In the genomic region with DNA sequence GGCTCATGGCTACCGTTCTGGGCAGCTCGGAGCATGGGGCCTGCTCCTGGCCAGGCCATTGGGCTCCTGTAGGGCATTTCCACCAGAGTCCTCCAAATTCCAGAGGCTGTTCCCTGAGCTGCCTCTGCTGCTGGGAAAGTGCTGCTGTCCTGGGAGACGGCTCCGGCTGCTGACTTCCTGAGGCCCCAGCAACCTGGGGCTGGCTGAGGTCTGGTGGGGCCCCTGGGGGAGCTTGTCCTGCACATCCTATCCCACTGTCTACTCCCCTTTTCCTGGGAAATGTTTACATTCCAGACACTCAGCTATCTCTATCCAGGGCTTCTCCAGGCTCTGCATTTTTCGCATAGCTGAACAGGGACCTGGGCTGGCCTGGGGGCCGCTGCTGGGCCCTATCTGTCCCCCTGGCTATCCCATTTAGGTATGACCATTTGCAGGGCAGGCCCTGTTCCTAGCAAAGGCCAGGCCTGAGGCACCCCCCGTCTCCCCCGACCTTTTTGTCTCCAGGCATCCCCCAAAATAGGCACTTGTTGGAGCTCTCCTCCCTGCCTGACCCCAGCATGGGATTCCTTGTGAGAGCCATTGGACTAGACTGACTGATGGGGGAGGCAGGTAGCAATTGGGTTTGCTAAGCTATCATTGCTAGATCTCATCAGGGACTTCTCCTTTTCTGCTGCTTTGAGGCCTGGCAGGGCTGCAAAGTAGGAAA, we compare ENCODE assay signal across 14 cellular contexts. TPM values are rescaled to one million over a fixed set of nuclear protein-coding genes. Genes with fewer than 3 reads are reported as not detected.
DNase-seq lines count a peak whose midpoint lies in the region; ATAC-seq and TF ChIP-seq lines count a peak whose summit lies in the region.
"Had no signal": no experiment of that assay in that cellular context is flagged by ENCODE, and none has a peak within 500 bp of the region (broad histone marks: within the 10 kb centered on the region; RNA-seq: fewer than 3 reads in every experiment).

No MANE protein-coding gene starts in this region.

- H2BK120ac ChIP-seq in trophoblast cell (ENCODE audit: insufficient read depth, low read length, poor library complexity): peak overlapping the region; percentile 40

- H2BK5ac ChIP-seq in trophoblast cell (ENCODE audit: low read depth, low read length, poor library complexity): peak overlapping the region; percentile 49

- H3K4me2 ChIP-seq in trophoblast cell (ENCODE audit: low read length): peak overlapping the region; percentile 47

- H3K27ac ChIP-seq in Panc1 (ENCODE audit: low read length): peak overlapping the region; percentile 72
- peak overlapping the region; percentile 91 for H3K27ac ChIP-seq in trophoblast cell (ENCODE audit: low read depth, low read length)

- in situ Hi-C loops in Panc1 (cut with HindIII; ENCODE audit: low pct_unique_long_range_greater_than_20kb, low sequenced_read_pairs): no loop called here

- H3K9me3 Mint-ChIP-seq in activated CD8-positive, alpha-beta T cell treated with anti-CD3 and anti-CD28 coated beads, Interleukin-2, amount 10 ng/mL, durations not matched to agents 7 days and 5 days (ENCODE audit: insufficient read depth): no peaks in the 10 kb centered on the region
- H3K9me3 Mint-ChIP-seq: activated CD4-positive, alpha-beta T cell treated with anti-CD3 and anti-CD28 coated beads, Interleukin-2, amount 10 ng/mL, durations not matched to agents 24 days and 14 days; CD4-positive, alpha-beta memory T cell had no signal

- H3K27me3 Mint-ChIP-seq in activated CD8-positive, alpha-beta T cell treated with anti-CD3 and anti-CD28 coated beads, Interleukin-2, amount 10 ng/mL, durations not matched to agents 7 days and 5 days (ENCODE audit: low read depth): no peaks in the 10 kb centered on the region
- H3K27me3 Mint-ChIP-seq: activated CD4-positive, alpha-beta T cell treated with anti-CD3 and anti-CD28 coated beads, Interleukin-2, amount 10 ng/mL, durations not matched to agents 24 days and 14 days; CD4-positive, alpha-beta memory T cell had no signal

- BruUV-seq in Panc1 (replicated peaks; lab: Mats Ljungman, UMichigan): no TSS peak

- no CpG with 5 or more reads among the region's 8 CpGs for WGBS in trophoblast cell (ENCODE audit: extremely low coverage, insufficient coverage, insufficient read length)

- no peak overlapping the region for H3K27ac Mint-ChIP-seq in activated CD8-positive, alpha-beta T cell treated with anti-CD3 and anti-CD28 coated beads, Interleukin-2, amount 10 ng/mL, durations not matched to agents 7 days and 5 days
- H3K27ac Mint-ChIP-seq: activated CD4-positive, alpha-beta T cell treated with anti-CD3 and anti-CD28 coated beads, Interleukin-2, amount 10 ng/mL, durations not matched to agents 24 days and 14 days had no signal

- no peaks in the 10 kb centered on the region for H3K36me3 Mint-ChIP-seq in activated CD8-positive, alpha-beta T cell treated with anti-CD3 and anti-CD28 coated beads, Interleukin-2, amount 10 ng/mL, durations not matched to agents 7 days and 5 days (ENCODE audit: low read depth)

- H3K9me3 ChIP-seq in Panc1 (ENCODE audit: control insufficient read depth, insufficient read depth, low read depth, low read length) (no peaks in the 10 kb centered on the region), trophoblast cell (ENCODE audit: insufficient read depth, low read depth, low read length) (no peaks in the 10 kb centered on the region)

- peaks cover 28% of the 10 kb centered on the region for H3K79me1 ChIP-seq in trophoblast cell (ENCODE audit: low read length)

- ATAC-seq in Panc1: peak; percentile 8; the same call in 1 of the 2 replicates
- no peak for ATAC-seq in activated CD8-positive, alpha-beta T cell treated with anti-CD3 and anti-CD28 coated beads, Interleukin-2, amount 10 ng/mL, durations not matched to agents 7 days and 5 days
- ATAC-seq: left colon had no signal

- H3K4me1 ChIP-seq in Panc1 (ENCODE audit: control insufficient read depth, insufficient read depth, low read length): peaks cover 48% of the 10 kb centered on the region
- H3K4me1 ChIP-seq in trophoblast cell (ENCODE audit: control insufficient read depth in 1 of 2, insufficient read depth in 2 of 2, low read length in 2 of 2): peaks cover 46 to 58% of the 10 kb centered on the region in 2 experiments

- no peak overlapping the region for H2AK5ac ChIP-seq in trophoblast cell (ENCODE audit: low read length)

- H3K14ac ChIP-seq in trophoblast cell (ENCODE audit: low read length): peak overlapping the region; percentile 41

- no peak overlapping the region for H4K12ac ChIP-seq in trophoblast cell (ENCODE audit: low read depth, low read length)

- no peaks in the 10 kb centered on the region for H3K4me1 Mint-ChIP-seq in activated CD8-positive, alpha-beta T cell treated with anti-CD3 and anti-CD28 coated beads, Interleukin-2, amount 10 ng/mL, durations not matched to agents 7 days and 5 days (ENCODE audit: low read depth)
- H3K4me1 Mint-ChIP-seq: activated CD4-positive, alpha-beta T cell treated with anti-CD3 and anti-CD28 coated beads, Interleukin-2, amount 10 ng/mL, durations not matched to agents 24 days and 14 days; CD4-positive, alpha-beta memory T cell had no signal

- intact Hi-C loops in Panc1 (cut with micrococcal nuclease; ENCODE audit: unreplicated experiment): no loop called here

- H3K4me3 Mint-ChIP-seq in activated CD8-positive, alpha-beta T cell treated with anti-CD3 and anti-CD28 coated beads, Interleukin-2, amount 10 ng/mL, durations not matched to agents 7 days and 5 days: no peak overlapping the region
- H3K4me3 Mint-ChIP-seq: activated CD4-positive, alpha-beta T cell treated with anti-CD3 and anti-CD28 coated beads, Interleukin-2, amount 10 ng/mL, durations not matched to agents 24 days and 14 days; CD4-positive, alpha-beta memory T cell had no signal

- no peak overlapping the region for H3K23ac ChIP-seq in trophoblast cell (ENCODE audit: low read length)

- DNase-seq in HCEC 1CT (peak; percentile 3), Panc1 (ENCODE audit: low read depth, low spot score) (no peak), fibroblast of villous mesenchyme (ENCODE audit: low read depth) (peak; percentile 77), trophoblast cell (peak; percentile 63 to 81), NCI-H1436 (lab: John Stamatoyannopoulos, UW) (no peak)
- DNase-seq in activated CD4-positive, alpha-beta T cell treated with anti-CD3 and anti-CD28 coated beads for 48 hours: no peak
- no peak for DNase-seq in activated CD8-positive, alpha-beta T cell treated with anti-CD3 and anti-CD28 coated beads, Interleukin-2, amount 10 ng/mL, durations not matched to agents 7 days and 5 days
- no peak for DNase-seq in NK-92 treated with Interleukin-12 subunit alpha and Interleukin-12 subunit beta, amount 100 ng/mL, for 24 hours (lab: John Stamatoyannopoulos, UW)
- DNase-seq: activated CD4-positive, alpha-beta T cell treated with anti-CD3 and anti-CD28 coated beads, Interleukin-2, amount 10 ng/mL, durations not matched to agents 24 days and 14 days; CD4-positive, alpha-beta memory T cell; effector CD8-positive, alpha-beta T cell; left colon; NCI-H2171; T-helper 1 cell had no signal

- no peak overlapping the region for H3K4ac ChIP-seq in trophoblast cell (ENCODE audit: low read depth, low read length)

- peak overlapping the region; percentile 82 for H2BK12ac ChIP-seq in trophoblast cell (ENCODE audit: low read length)

- POLR2A ChIA-PET in Panc1 (lab: Charles Lee): interaction anchor here (0.6 kb wide), 1 partner anchor 147 kb away, joined by 4 read pairs; the partner anchor contains the start of gene GRB2
- POLR2A ChIA-PET in activated CD8-positive, alpha-beta T cell treated with anti-CD3 and anti-CD28 coated beads, Interleukin-2, amount 10 ng/mL, durations not matched to agents 7 days and 5 days (lab: Charles Lee): no interaction called here

- H3K27me3 ChIP-seq in Panc1 (ENCODE audit: control insufficient read depth, insufficient read depth, low read length) (no peaks in the 10 kb centered on the region), trophoblast cell (ENCODE audit: insufficient read depth, low read length) (no peaks in the 10 kb centered on the region)

- peak overlapping the region; percentile 45 for H3K9ac ChIP-seq in trophoblast cell (ENCODE audit: low read length)

- H2AFZ ChIP-seq in trophoblast cell (ENCODE audit: insufficient read depth, low read length, poor library complexity): no peak overlapping the region

- peak overlapping the region; percentile 73 for H3K18ac ChIP-seq in trophoblast cell (ENCODE audit: low read length)

- TF ChIP-seq CTCF in Panc1 (IDR thresholded peaks at IDR 0.05) (no peak), fibroblast of villous mesenchyme (IDR thresholded peaks at IDR 0.05; ENCODE audit: insufficient read depth, low read depth, low read length) (peak; percentile 28)

- CTCF ChIA-PET in Panc1 (lab: Charles Lee): interaction anchor here (1.1 kb wide), 1 partner anchor 28 kb away, joined by 7 read pairs; the partner anchor contains the start of gene LLGL2
- CTCF ChIA-PET in activated CD8-positive, alpha-beta T cell treated with anti-CD3 and anti-CD28 coated beads, Interleukin-2, amount 10 ng/mL, durations not matched to agents 7 days and 5 days (lab: Charles Lee): interaction anchor here (1.5 kb wide), 1 partner anchor 28 kb away, joined by 3 read pairs; no protein-coding TSS in a partner anchor

- H3K4me3 ChIP-seq in Panc1 (ENCODE audit: low read depth in 2 of 2, low read length in 2 of 2): no peak overlapping the region
- H3K4me3 ChIP-seq in fibroblast of villous mesenchyme (ENCODE audit: low read depth, low read length): no peak overlapping the region
- H3K4me3 ChIP-seq in trophoblast cell (ENCODE audit: low read depth, low read length): no peak overlapping the region

- peak overlapping the region; percentile 30 for H4K8ac ChIP-seq in trophoblast cell (ENCODE audit: low read depth, low read length)

- no peaks in the 10 kb centered on the region for H3K79me2 ChIP-seq in trophoblast cell (ENCODE audit: control insufficient read depth, insufficient read depth, low read length, poor library complexity)

- H4K91ac ChIP-seq in trophoblast cell (ENCODE audit: low read depth, low read length): peak overlapping the region; percentile 58

- no peaks in the 10 kb centered on the region for H3K36me3 ChIP-seq in Panc1 (ENCODE audit: control insufficient read depth, insufficient read depth, low read length)
- peaks cover 0 to 2% of the 10 kb centered on the region in 2 experiments for H3K36me3 ChIP-seq in trophoblast cell (ENCODE audit: control insufficient read depth in 1 of 2, insufficient read depth in 2 of 2, low read length in 2 of 2)

RNA-seq across cellular contexts. Expression of gene LLGL2, which starts 27.5 kb away (rescaled TPM):
- total RNA-seq in Panc1 (2021; ENCODE audit: unreplicated experiment): 201 TPM
- polyA plus RNA-seq in Panc1 (2012; ENCODE audit: insufficient read length): 233 TPM
- 0.32 and 2.2 TPM in 2 replicates for total RNA-seq in fibroblast of villous mesenchyme
- polyA plus RNA-seq in trophoblast cell (2013): 25.4 and 29.0 TPM in 2 replicates
- 10 to 100 TPM; 19.3 to 19.8 TPM for total RNA-seq in activated CD8-positive, alpha-beta T cell treated with anti-CD3 and anti-CD28 coated beads, Interleukin-2, amount 10 ng/mL, durations not matched to agents 7 days and 5 days

RNA-seq across cellular contexts. Expression of gene MYO15B, which starts 34.6 kb away (rescaled TPM):
- total RNA-seq in Panc1 (2021; ENCODE audit: unreplicated experiment) (26.5 TPM), fibroblast of villous mesenchyme (1.6 and 3.9 TPM in 2 replicates)
- 26.4 TPM for polyA plus RNA-seq in Panc1 (2012; ENCODE audit: insufficient read length)
- polyA plus RNA-seq in trophoblast cell (2013): 8.3 and 8.9 TPM in 2 replicates
- total RNA-seq in activated CD8-positive, alpha-beta T cell treated with anti-CD3 and anti-CD28 coated beads, Interleukin-2, amount 10 ng/mL, durations not matched to agents 7 days and 5 days: 10 to 100 TPM; 26.9 to 27.8 TPM

RNA-seq across cellular contexts. Expression of gene TSEN54, which starts 36.7 kb away (rescaled TPM):
- total RNA-seq in Panc1 (2021; ENCODE audit: unreplicated experiment): 78.7 TPM
- polyA plus RNA-seq in Panc1 (2012; ENCODE audit: insufficient read length): 50.8 TPM
- 11.3 and 12.1 TPM in 2 replicates for total RNA-seq in fibroblast of villous mesenchyme
- polyA plus RNA-seq in trophoblast cell (2013): 10.4 and 11.3 TPM in 2 replicates
- 10 to 100 TPM; 76.6 to 77.8 TPM for total RNA-seq in activated CD8-positive, alpha-beta T cell treated with anti-CD3 and anti-CD28 coated beads, Interleukin-2, amount 10 ng/mL, durations not matched to agents 7 days and 5 days

RNA-seq across cellular contexts. Expression of gene CASKIN2, which starts 37.7 kb away (rescaled TPM):
- total RNA-seq in Panc1 (2021; ENCODE audit: unreplicated experiment) (40.0 TPM), fibroblast of villous mesenchyme (7.4 and 9.5 TPM in 2 replicates)
- 20.3 TPM for polyA plus RNA-seq in Panc1 (2012; ENCODE audit: insufficient read length)
- polyA plus RNA-seq in trophoblast cell (2013): 5.6 and 5.7 TPM in 2 replicates
- total RNA-seq in activated CD8-positive, alpha-beta T cell treated with anti-CD3 and anti-CD28 coated beads, Interleukin-2, amount 10 ng/mL, durations not matched to agents 7 days and 5 days: under 1 TPM; 0.68 to 0.97 TPM
- polyA plus RNA-seq: CD4-positive, alpha-beta memory T cell had no signal

Comparison
In these comparisons a context has a peak if more than half of its experiments do, and no peak if none do; other contexts are left out.
1. DNase-seq: peak in HCEC 1CT (single experiment), fibroblast of villous mesenchyme (single experiment) and trophoblast cell (2 of 2); none in Panc1 (single experiment), activated CD4-positive, alpha-beta T cell treated with anti-CD3 and anti-CD28 coated beads for 48 hours (single experiment), activated CD8-positive, alpha-beta T cell treated with anti-CD3 and anti-CD28 coated beads, Interleukin-2, amount 10 ng/mL, durations not matched to agents 7 days and 5 days (single experiment), NCI-H1436 (single experiment) and NK-92 treated with Interleukin-12 subunit alpha and Interleukin-12 subunit beta, amount 100 ng/mL, for 24 hours (single experiment).